ENCODE assay signal across 28 cellular contexts in genomic region chr11:1438261-1438966, GRCh38. TPM values are rescaled to one million over a fixed set of nuclear protein-coding genes. Genes with fewer than 3 reads are reported as not detected.
"Had no signal": no experiment of that assay in that cellular context is flagged by ENCODE, and none has a peak within 500 bp of the region (broad histone marks: within the 10 kb centered on the region; RNA-seq: fewer than 3 reads in every experiment).

No MANE protein-coding gene starts in this region.

- H3K27me3 Mint-ChIP-seq: progenitor cell of endocrine pancreas, type B pancreatic cell had no signal

- H3K36me3 Mint-ChIP-seq: naive thymus-derived CD8-positive, alpha-beta T cell; neural progenitor cell; type B pancreatic cell had no signal

- H3K9me3 Mint-ChIP-seq: activated T-helper 1 cell treated with anti-CD3 and anti-CD28 coated beads, Interleukin-12 subunit alpha, Interleukin-12 subunit beta, Interleukin-2, Interleukin-4 antibody, amounts not matched to agents 30 ng/mL and 10 ng/mL and 1 ng/mL, durations not matched to agents 14 hours and 24 hours and 36 hours; effector memory CD8-positive, alpha-beta T cell; naive thymus-derived CD8-positive, alpha-beta T cell; neural progenitor cell; stimulated activated naive CD8-positive, alpha-beta T cell treated with anti-CD3 and anti-CD28 coated beads, Interleukin-15, amount 100 ng/mL, for 72 hours; type B pancreatic cell had no signal

- H3K27ac Mint-ChIP-seq: activated CD8-positive, alpha-beta T cell treated with anti-CD3 and anti-CD28 coated beads, Interleukin-2, amount 10 ng/mL, durations not matched to agents 7 days and 5 days; activated T-helper 1 cell treated with anti-CD3 and anti-CD28 coated beads, Interleukin-12 subunit alpha, Interleukin-12 subunit beta, Interleukin-2, Interleukin-4 antibody, amounts not matched to agents 30 ng/mL and 10 ng/mL and 1 ng/mL, durations not matched to agents 14 hours and 24 hours and 36 hours; effector memory CD8-positive, alpha-beta T cell; naive thymus-derived CD8-positive, alpha-beta T cell; neural progenitor cell; progenitor cell of endocrine pancreas; stimulated activated naive CD8-positive, alpha-beta T cell treated with anti-CD3 and anti-CD28 coated beads, Interleukin-15, amount 100 ng/mL, for 72 hours; type B pancreatic cell had no signal

- H3K4me3 Mint-ChIP-seq: activated CD8-positive, alpha-beta T cell treated with anti-CD3 and anti-CD28 coated beads, Interleukin-2, amount 10 ng/mL, durations not matched to agents 7 days and 5 days; activated T-helper 1 cell treated with anti-CD3 and anti-CD28 coated beads, Interleukin-12 subunit alpha, Interleukin-12 subunit beta, Interleukin-2, Interleukin-4 antibody, amounts not matched to agents 30 ng/mL and 10 ng/mL and 1 ng/mL, durations not matched to agents 14 hours and 24 hours and 36 hours; effector memory CD8-positive, alpha-beta T cell; naive thymus-derived CD8-positive, alpha-beta T cell; neural progenitor cell; stimulated activated naive CD8-positive, alpha-beta T cell treated with anti-CD3 and anti-CD28 coated beads, Interleukin-15, amount 100 ng/mL, for 72 hours; type B pancreatic cell had no signal

- H3K27me3 ChIP-seq: brain microvascular endothelial cell, colonic mucosa, dorsolateral prefrontal cortex, neural progenitor cell, vagina had no signal

- DNase-seq: activated CD4-positive, alpha-beta T cell treated with anti-CD3 and anti-CD28 coated beads for 1 hour; activated CD4-positive, alpha-beta T cell treated with anti-CD3 and anti-CD28 coated beads, Interleukin-2, amount 50 U/mL, for 1 hour; activated CD8-positive, alpha-beta T cell treated with anti-CD3 and anti-CD28 coated beads, Interleukin-2, amount 10 ng/mL, durations not matched to agents 7 days and 5 days; activated gamma-delta T cell; activated naive CD4-positive, alpha-beta T cell treated with anti-CD3 and anti-CD28 coated beads, Interleukin-2, amount 50 U/mL, for 16 hours; central memory CD4-positive, alpha-beta T cell; colonic mucosa; effector memory CD8-positive, alpha-beta T cell; gastrocnemius medialis; head of caudate nucleus; naive thymus-derived CD8-positive, alpha-beta T cell; retina; stimulated activated CD4-positive, alpha-beta T cell treated with anti-CD3 and anti-CD28 coated beads, Interleukin-12 subunit alpha, Interleukin-12 subunit beta, amount 100 ng/mL, for 4 hours; stimulated activated CD4-positive, alpha-beta T cell treated with anti-CD3 and anti-CD28 coated beads, Interleukin-4, amount 100 ng/mL, for 4 hours; stimulated activated naive CD8-positive, alpha-beta T cell treated with anti-CD3 and anti-CD28 coated beads, Interleukin-15, amount 100 ng/mL, for 72 hours; WERI-Rb-1 had no signal

- H3K9ac ChIP-seq: neural progenitor cell had no signal

- H3K4me3 ChIP-seq: ascending aorta, colonic mucosa, dorsolateral prefrontal cortex, esophagus muscularis mucosa, gastrocnemius medialis, lung, neural progenitor cell, thoracic aorta, vagina had no signal

- H3K4me1 Mint-ChIP-seq: naive thymus-derived CD8-positive, alpha-beta T cell; neural progenitor cell had no signal

- ATAC-seq: activated CD8-positive, alpha-beta T cell treated with anti-CD3 and anti-CD28 coated beads, Interleukin-2, amount 10 ng/mL, durations not matched to agents 7 days and 5 days; effector memory CD8-positive, alpha-beta T cell; gastrocnemius medialis; naive thymus-derived CD8-positive, alpha-beta T cell had no signal

- H3K4me1 ChIP-seq: ascending aorta, colonic mucosa, gastrocnemius medialis, vagina had no signal

- H3K36me3 ChIP-seq: ascending aorta, brain microvascular endothelial cell, colonic mucosa, esophagus muscularis mucosa, gastrocnemius medialis, neural progenitor cell, thoracic aorta, vagina had no signal

- H3K9me3 ChIP-seq: ascending aorta, colonic mucosa, esophagus muscularis mucosa, gastrocnemius medialis, thoracic aorta, vagina had no signal

RNA-seq across cellular contexts. Expression of gene BRSK2, which starts 48.7 kb away (rescaled TPM):
- total RNA-seq: T-helper 2 cell treated with Interferon-gamma antibody and Interleukin-4, amounts not matched to agents 100 ng/mL and 5 ng/mL, for 36 hours had no signal
